Comparison of ENCODE assay signal across 17 cellular contexts in genomic region chr3:169118666-169119370, GRCh38.
DNase-seq lines count a peak whose midpoint lies in the region; ATAC-seq, FAIRE-seq and TF ChIP-seq lines count a peak whose summit lies in the region.
"Had no signal": no experiment of that assay in that cellular context is flagged by ENCODE, and none has a peak within 500 bp of the region (broad histone marks: within the 10 kb centered on the region; RNA-seq: fewer than 3 reads in every experiment).

No MANE protein-coding gene starts in this region.

- H3K27ac ChIP-seq in heart right ventricle (peak overlapping the region in 9 of 10 donors; percentile 6 to 82 (median 59)), right atrium auricular region (no peak overlapping the region), K562 (ENCODE audit: extremely low read depth, low read depth, low read length) (no peak overlapping the region), subcutaneous abdominal adipose tissue (ENCODE audit: low read depth, low read length) (peak overlapping the region; percentile 24), breast epithelium (no peak overlapping the region)
- H3K27ac ChIP-seq: coronary artery had no signal

- H3K4me2 ChIP-seq in K562 (ENCODE audit: insufficient read depth, low read length) = no peak overlapping the region

- no peak overlapping the region for H3K9ac ChIP-seq in K562 (ENCODE audit: insufficient read depth in 1 of 2, low read depth in 2 of 2, low read length in 2 of 2)
- H3K9ac ChIP-seq in subcutaneous abdominal adipose tissue (ENCODE audit: low read length in 5 of 5) = no peak overlapping the region

- CTCF ChIA-PET in K562 (lab: Yijun Ruan, JAX; ENCODE audit: low intra/inter-chr PET ratio) = interaction anchor here (0.7 kb wide), 1 partner anchor 487 kb away, joined by 3 read pairs; no protein-coding TSS in a partner anchor

- POLR2A ChIA-PET in K562 (lab: Yijun Ruan, JAX) = no interaction called here

- no peaks in the 10 kb centered on the region for H4K20me1 ChIP-seq in K562 (replicated peaks; ENCODE audit: control insufficient read depth, insufficient read depth, low read length)

- 67 to 75% methylated on average over 5 of the region's 5 CpGs for WGBS in heart right ventricle, 2 donors
- 63% methylated on average over 5 of the region's 5 CpGs for WGBS in K562 (ENCODE audit: insufficient coverage, low coverage, missing lambda C conversion rate)

- H3K4me3 ChIP-seq in heart right ventricle (no peak overlapping the region), right atrium auricular region (no peak overlapping the region), K562 (no peak overlapping the region), subcutaneous abdominal adipose tissue (ENCODE audit: low read depth in 1 of 5, low read length in 5 of 5) (no peak overlapping the region), breast epithelium (no peak overlapping the region)
- H3K4me3 ChIP-seq: coronary artery, GM12878 had no signal

- no peaks in the 10 kb centered on the region for H3K9me1 ChIP-seq in K562 (ENCODE audit: control insufficient read depth, insufficient read depth, low read length)

- H3K4me1 ChIP-seq in heart right ventricle (peaks cover 0 to 71% (median 21%) of the 10 kb centered on the region in 9 donors), right atrium auricular region (no peaks in the 10 kb centered on the region), K562 (replicated peaks in 1 of 2; ENCODE audit: control insufficient read depth in 2 of 2, insufficient read depth in 2 of 2, low read length in 2 of 2) (no peaks in the 10 kb centered on the region), subcutaneous abdominal adipose tissue (ENCODE audit: control insufficient read depth in 5 of 5, insufficient read depth in 5 of 5, low read length in 5 of 5) (peaks cover 0 to 29% (median 2%) of the 10 kb centered on the region in 5 donors), breast epithelium (no peaks in the 10 kb centered on the region)

- DNase-seq in heart right ventricle (no peak), right atrium auricular region (ENCODE audit: low spot score) (no peak), NCI-H69 (lab: John Stamatoyannopoulos, UW) (peak; percentile 97), K562 (ENCODE audit: extremely low read depth in 1 of 4, low spot score in 3 of 4) (peak in 1 of 4 experiments; percentile 10), breast epithelium (ENCODE audit: low spot score in 2 of 2) (no peak), NK-92 (lab: John Stamatoyannopoulos, UW; ENCODE audit: unreplicated experiment) (no peak)
- DNase-seq: activated CD8-positive, alpha-beta memory T cell treated with anti-CD3 and anti-CD28 coated beads for 24 hours; amniotic stem cell; CD8-positive, alpha-beta memory T cell; midbrain; NCI-H2029; RPMI8226 had no signal

- no peaks in the 10 kb centered on the region for H3K9me3 ChIP-seq in heart right ventricle
- H3K9me3 ChIP-seq in right atrium auricular region = no peaks in the 10 kb centered on the region
- H3K9me3 ChIP-seq in K562 (replicated peaks; ENCODE audit: control insufficient read depth, insufficient read depth, low read depth, low read length) = no peaks in the 10 kb centered on the region
- H3K9me3 ChIP-seq in subcutaneous abdominal adipose tissue (ENCODE audit: control insufficient read depth in 5 of 5, low read length in 5 of 5) = no peaks in the 10 kb centered on the region
- H3K9me3 ChIP-seq in breast epithelium = no peaks in the 10 kb centered on the region

- TF ChIP-seq CTCF in heart right ventricle (IDR thresholded peaks at IDR 0.05) (no peak), right atrium auricular region (IDR thresholded peaks at IDR 0.05) (no peak), K562 (IDR thresholded peaks at IDR 0.05 in 2 of 3, conservative IDR thresholded peaks at IDR 0.05 in 1 of 3; ENCODE audit: insufficient read depth in 2 of 3, low read depth in 1 of 3, low read length in 3 of 3) (no peak), breast epithelium (IDR thresholded peaks at IDR 0.05) (no peak)

- H3K79me2 ChIP-seq in K562 (ENCODE audit: control insufficient read depth, insufficient read depth, low read length) = no peaks in the 10 kb centered on the region

- BruUV-seq in K562 (replicated peaks; lab: Mats Ljungman, UMichigan) = no TSS peak

- no peak for ATAC-seq in heart right ventricle
- ATAC-seq in K562 = peak; percentile 53; the same call in 1 of the 3 replicates
- ATAC-seq in GM19452 (IDR thresholded peaks at IDR 0.05; ENCODE audit: unreplicated experiment) = no peak
- ATAC-seq: activated T-helper 17 cell treated with anti-CD3 and anti-CD28 coated beads, Interleukin-2, amount 50 U/mL, for 72 hours; GM12878 had no signal

- TF ChIP-seq RAD21 in K562 (CRISPR knock-in tag; conservative IDR thresholded peaks at IDR 0.05 in 1 of 2, IDR thresholded peaks at IDR 0.05 in 1 of 2) = no peak

- TF ChIP-seq EP300 in K562 (IDR thresholded peaks at IDR 0.05; ENCODE audit: low read length) = no peak

- H3K36me3 ChIP-seq in heart right ventricle (peaks cover 0 to 71% (median 1%) of the 10 kb centered on the region in 9 donors), right atrium auricular region (peaks cover 4% of the 10 kb centered on the region), K562 (ENCODE audit: control insufficient read depth, insufficient read depth, low read length) (peaks cover 81% of the 10 kb centered on the region; the same call in 2 of the 3 replicates), subcutaneous abdominal adipose tissue (ENCODE audit: control insufficient read depth in 5 of 5, insufficient read depth in 5 of 5, low read length in 5 of 5) (peaks cover 0 to 5% (median 0%) of the 10 kb centered on the region in 5 donors), breast epithelium (no peaks in the 10 kb centered on the region)

- H3K27me3 ChIP-seq in heart right ventricle = no peaks in the 10 kb centered on the region
- H3K27me3 ChIP-seq in right atrium auricular region = no peaks in the 10 kb centered on the region
- no peaks in the 10 kb centered on the region for H3K27me3 ChIP-seq in K562 (ENCODE audit: control insufficient read depth in 2 of 2, insufficient read depth in 2 of 2, low read length in 2 of 2)
- no peaks in the 10 kb centered on the region for H3K27me3 ChIP-seq in subcutaneous abdominal adipose tissue (ENCODE audit: control insufficient read depth in 5 of 5, insufficient read depth in 4 of 5, low read length in 5 of 5)
- H3K27me3 ChIP-seq in breast epithelium = no peaks in the 10 kb centered on the region

- no peak for FAIRE-seq in K562 (lab: Jason Lieb, UNC)
- FAIRE-seq: GM12878 had no signal

- in situ Hi-C loops in K562 (cut with MboI) = no loop called here

- no peak for TF ChIP-seq POLR2A in K562 (conservative IDR thresholded peaks at IDR 0.05)
- no peak for TF ChIP-seq POLR2A in breast epithelium (IDR thresholded peaks at IDR 0.05)

- intact Hi-C loops in heart right ventricle (cut with DNase I) = loop anchor here in 1 of 10 donors (5.0 kb wide), 1 partner anchor 67 kb away; no protein-coding TSS in a partner anchor
- intact Hi-C loops in K562 (cut with micrococcal nuclease) = no loop called here
- intact Hi-C loops in breast epithelium (cut with DNase I; ENCODE audit: low total_unique reads) = no loop called here

- no peak overlapping the region for H2AFZ ChIP-seq in K562 (ENCODE audit: low read depth, low read length)

TF ChIP-seq in K562, 482 proteins besides CTCF, POLR2A, EP300 and RAD21:
- TF ChIP-seq ZNF277 (CRISPR knock-in tag; IDR thresholded peaks at IDR 0.05; ENCODE audit: borderline replicate concordance) = no peak
- TF ChIP-seq ZNF583 (CRISPR knock-in tag; IDR thresholded peaks at IDR 0.05) = no peak
- no peak for TF ChIP-seq MAZ (CRISPR knock-in tag; conservative IDR thresholded peaks at IDR 0.05 in 1 of 2, IDR thresholded peaks at IDR 0.05 in 1 of 2)
- no peak for TF ChIP-seq RUNX1 (IDR thresholded peaks at IDR 0.05; ENCODE audit: low read depth)
- TF ChIP-seq JUN (IDR thresholded peaks at IDR 0.05; ENCODE audit: borderline replicate concordance, low read depth, low read length) = no peak
- TF ChIP-seq JUN (CRISPR knock-in tag; IDR thresholded peaks at IDR 0.05; ENCODE audit: borderline replicate concordance) = no peak
- TF ChIP-seq RFX1 (IDR thresholded peaks at IDR 0.05) = no peak
- TF ChIP-seq ZNF707 (CRISPR knock-in tag; conservative IDR thresholded peaks at IDR 0.05) = no peak
- no peak for TF ChIP-seq ZBTB49 (CRISPR knock-in tag; IDR thresholded peaks at IDR 0.05; ENCODE audit: borderline replicate concordance)
- TF ChIP-seq KLF1 (tag; IDR thresholded peaks at IDR 0.05) = no peak

Comparison
In these comparisons a context has a peak if more than half of its experiments do, and no peak if none do; other contexts are left out.
1. H3K27ac ChIP-seq: peak in heart right ventricle (9 of 10) and subcutaneous abdominal adipose tissue (single experiment); none in right atrium auricular region (0 of 2), K562 (single experiment) and breast epithelium (0 of 2).